17 cellular contexts compared by ENCODE assay signal in the genomic region with DNA sequence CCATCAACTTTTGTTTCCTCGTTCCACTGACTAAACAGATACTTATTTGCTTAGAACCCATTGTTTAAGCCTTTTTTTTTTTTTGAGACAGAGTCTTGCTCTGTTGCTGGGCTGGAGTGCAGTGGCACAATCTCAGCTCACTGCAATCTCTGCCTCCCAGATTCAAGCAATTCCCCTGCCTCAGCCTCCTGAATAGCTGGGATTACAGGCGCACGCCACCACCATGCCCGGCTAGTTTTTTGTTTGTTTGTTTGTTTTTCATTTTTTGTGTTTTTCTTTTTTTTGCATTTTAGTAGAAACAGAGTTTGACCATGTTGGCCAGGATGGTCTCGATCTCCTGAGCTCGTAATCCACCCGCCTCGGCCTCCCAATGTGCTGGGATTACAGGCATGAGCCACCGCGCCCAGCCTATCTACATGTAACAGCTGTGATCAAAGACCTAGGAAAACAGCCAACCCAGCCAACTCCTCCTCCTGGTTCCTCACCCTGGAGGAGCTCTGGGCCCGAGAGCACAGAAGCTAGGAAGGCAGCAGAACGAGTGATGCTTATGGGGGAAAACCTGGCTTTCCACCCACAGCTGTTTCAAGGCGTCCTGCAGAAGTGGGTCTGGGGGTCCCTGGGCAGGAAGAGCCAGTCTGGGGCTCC. TPM values are rescaled to one million over a fixed set of nuclear protein-coding genes. Genes with fewer than 3 reads are reported as not detected.
DNase-seq lines count a peak whose midpoint lies in the region; ATAC-seq and TF ChIP-seq lines count a peak whose summit lies in the region.
"Had no signal": no experiment of that assay in that cellular context is flagged by ENCODE, and none has a peak within 500 bp of the region (broad histone marks: within the 10 kb centered on the region; RNA-seq: fewer than 3 reads in every experiment).

No MANE protein-coding gene starts in this region.

- H3K27ac ChIP-seq in endodermal cell (ENCODE audit: low read depth, low read length): no peak overlapping the region
- H3K27ac ChIP-seq: vagina had no signal

- no peak for ATAC-seq in HG03520 (IDR thresholded peaks at IDR 0.05; ENCODE audit: unreplicated experiment)
- ATAC-seq: CD8-positive, alpha-beta T cell; T-cell had no signal

- H3K36me3 ChIP-seq in endodermal cell (ENCODE audit: control insufficient read depth, insufficient read depth, low read length): no peaks in the 10 kb centered on the region
- H3K36me3 ChIP-seq: vagina had no signal

- H3K4me1 Mint-ChIP-seq in nephron (peaks cover 64% of the 10 kb centered on the region), endodermal cell (peaks cover 19% of the 10 kb centered on the region)
- H3K4me1 Mint-ChIP-seq: T-cell had no signal

- DNase-seq in DMS 273 treated with DMSO at 0.1 percent for 48 hours (lab: John Stamatoyannopoulos, UW): peak; percentile 73
- DNase-seq in NCI-H2171 (lab: John Stamatoyannopoulos, UW): peak; percentile 47
- DNase-seq in erythroblast (lab: John Stamatoyannopoulos, UW): peak; percentile 32 to 49
- DNase-seq in endodermal cell: no peak
- DNase-seq in kidney glomerular epithelial cell (lab: John Stamatoyannopoulos, UW): no peak
- DNase-seq in iPS-NIHi7 (ENCODE audit: extremely low spot score): no peak
- DNase-seq: activated CD8-positive, alpha-beta memory T cell treated with anti-CD3 and anti-CD28 coated beads for 24 hours; caudate nucleus; CD8-positive, alpha-beta T cell; GOT3 had no signal

- no peak for TF ChIP-seq POLR2A in erythroblast (IDR thresholded peaks at IDR 0.05; ENCODE audit: low read length)

- 92 to 95% methylated on average over 7 to 13 of the region's 13 CpGs for WGBS in endodermal cell (ENCODE audit: insufficient coverage in 1 of 2, insufficient read length in 1 of 2), 2 experiments

- H3K9me3 ChIP-seq in endodermal cell (ENCODE audit: control insufficient read depth, low read length): no peaks in the 10 kb centered on the region
- H3K9me3 ChIP-seq: vagina had no signal

- H3K27me3 Mint-ChIP-seq in nephron (ENCODE audit: low read depth) (peaks cover 13% of the 10 kb centered on the region), endodermal cell (ENCODE audit: insufficient read depth) (no peaks in the 10 kb centered on the region)

- peaks cover 9% of the 10 kb centered on the region for H3K4me1 ChIP-seq in endodermal cell (ENCODE audit: control insufficient read depth, insufficient read depth, low read length)

- no peaks in the 10 kb centered on the region for H3K27me3 ChIP-seq in endodermal cell (ENCODE audit: control insufficient read depth, insufficient read depth, low read length, poor library complexity, severe bottlenecking)
- H3K27me3 ChIP-seq: vagina had no signal

- TF ChIP-seq CTCF in nephron (IDR thresholded peaks at IDR 0.05; ENCODE audit: unreplicated experiment in 3 of 3) (no peak), endodermal cell (conservative IDR thresholded peaks at IDR 0.05) (no peak)

- H3K4me3 Mint-ChIP-seq in nephron (peak overlapping the region in 1 of 3 experiments; percentile 23), endodermal cell (no peak overlapping the region)
- H3K4me3 Mint-ChIP-seq: activated T-helper 1 cell treated with anti-CD3 and anti-CD28 coated beads, Interleukin-12 subunit alpha, Interleukin-12 subunit beta, Interleukin-2, Interleukin-4 antibody, amounts not matched to agents 30 ng/mL and 10 ng/mL and 1 ng/mL, durations not matched to agents 14 hours and 24 hours and 36 hours; CD8-positive, alpha-beta T cell; naive B cell; T-cell had no signal

- H3K9ac ChIP-seq in endodermal cell (ENCODE audit: extremely low read depth, low read length, poor library complexity, severe bottlenecking): no peak overlapping the region

- H3K4me3 ChIP-seq in endodermal cell (ENCODE audit: low read length): no peak overlapping the region
- H3K4me3 ChIP-seq: GM12878, vagina had no signal

- H3K36me3 Mint-ChIP-seq in nephron (ENCODE audit: low read depth): no peaks in the 10 kb centered on the region
- no peaks in the 10 kb centered on the region for H3K36me3 Mint-ChIP-seq in endodermal cell (ENCODE audit: low read depth)
- H3K36me3 Mint-ChIP-seq: CD8-positive, alpha-beta T cell; naive B cell; T-cell had no signal

- H3K27ac Mint-ChIP-seq in nephron (peak overlapping the region; percentile 98 to 99 (median 98)), endodermal cell (no peak overlapping the region)
- H3K27ac Mint-ChIP-seq: activated T-helper 1 cell treated with anti-CD3 and anti-CD28 coated beads, Interleukin-12 subunit alpha, Interleukin-12 subunit beta, Interleukin-2, Interleukin-4 antibody, amounts not matched to agents 30 ng/mL and 10 ng/mL and 1 ng/mL, durations not matched to agents 14 hours and 24 hours and 36 hours; CD8-positive, alpha-beta T cell; T-cell had no signal

- H3K9me3 Mint-ChIP-seq in nephron: no peaks in the 10 kb centered on the region
- no peaks in the 10 kb centered on the region for H3K9me3 Mint-ChIP-seq in endodermal cell
- H3K9me3 Mint-ChIP-seq: activated T-helper 1 cell treated with anti-CD3 and anti-CD28 coated beads, Interleukin-12 subunit alpha, Interleukin-12 subunit beta, Interleukin-2, Interleukin-4 antibody, amounts not matched to agents 30 ng/mL and 10 ng/mL and 1 ng/mL, durations not matched to agents 14 hours and 24 hours and 36 hours; CD8-positive, alpha-beta T cell; naive B cell; T-cell had no signal

RNA-seq across cellular contexts. Expression of a gene that starts 32.9 kb away (rescaled TPM):
- total RNA-seq in endodermal cell: under 1 TPM; 0.57 to 0.75 TPM
- polyA plus RNA-seq in endodermal cell (2013, experiment 1 of 2): 4.5 TPM
- polyA plus RNA-seq in endodermal cell (2013, experiment 2 of 2): 5.8 TPM

Comparison
In these comparisons a context has a peak if more than half of its experiments do, and no peak if none do; other contexts are left out.
1. DNase-seq: peak in DMS 273 treated with DMSO at 0.1 percent for 48 hours (single experiment), NCI-H2171 (single experiment) and erythroblast (2 of 2); none in endodermal cell (single experiment), kidney glomerular epithelial cell (single experiment) and iPS-NIHi7 (single experiment).